In the genomic region with DNA sequence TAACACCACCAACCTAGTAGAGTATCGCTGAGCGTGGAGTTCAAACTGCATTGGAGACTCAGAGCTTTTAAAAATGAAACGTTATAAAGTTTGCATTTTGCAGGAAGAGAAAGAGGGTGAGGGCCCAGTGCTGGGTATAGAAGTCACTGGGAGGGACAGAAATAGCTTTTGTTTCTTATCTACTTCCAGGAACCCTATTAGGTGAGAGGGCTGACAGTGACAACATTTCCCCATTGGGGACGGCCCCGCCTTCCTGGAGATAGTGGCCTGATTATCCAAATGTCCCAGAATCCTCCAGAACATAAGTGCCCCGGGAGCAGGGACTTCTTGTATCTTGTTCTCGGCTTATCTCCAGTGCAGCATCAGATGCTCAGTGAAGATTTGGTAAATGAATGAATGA, we compare ENCODE assay signal across 21 cellular contexts.
"Had no signal": no experiment of that assay in that cellular context is flagged by ENCODE, and none has a peak within 500 bp of the region (broad histone marks: within the 10 kb centered on the region; RNA-seq: fewer than 3 reads in every experiment).

No MANE protein-coding gene starts in this region.

- H3K27me3 ChIP-seq: breast epithelium, upper lobe of left lung had no signal

- H3K27ac ChIP-seq: breast epithelium, coronary artery, epithelial cell of prostate, hepatocyte, SK-N-MC, spleen, thoracic aorta, upper lobe of left lung, WERI-Rb-1 had no signal

- H2AFZ ChIP-seq: hepatocyte had no signal

- H3K79me2 ChIP-seq: hepatocyte had no signal

- H3K4me3 Mint-ChIP-seq: activated CD4-positive, alpha-beta T cell treated with anti-CD3 and anti-CD28 coated beads, Interleukin-2, amount 10 ng/mL, durations not matched to agents 7 days and 5 days; activated CD8-positive, alpha-beta T cell treated with anti-CD3 and anti-CD28 coated beads for 36 hours; activated naive CD8-positive, alpha-beta T cell treated with anti-CD3 and anti-CD28 coated beads for 36 hours; memory B cell had no signal

- H3K27ac Mint-ChIP-seq: activated CD4-positive, alpha-beta T cell treated with anti-CD3 and anti-CD28 coated beads, Interleukin-2, amount 10 ng/mL, durations not matched to agents 7 days and 5 days; activated CD8-positive, alpha-beta T cell treated with anti-CD3 and anti-CD28 coated beads for 36 hours; activated naive CD8-positive, alpha-beta T cell treated with anti-CD3 and anti-CD28 coated beads for 36 hours; memory B cell had no signal

- ATAC-seq: activated CD8-positive, alpha-beta T cell treated with anti-CD3 and anti-CD28 coated beads for 36 hours; mucosa of descending colon had no signal

- H3K4me3 ChIP-seq: breast epithelium, coronary artery, hepatocyte, mucosa of descending colon, SK-N-MC, spleen, thoracic aorta, upper lobe of left lung had no signal

- FAIRE-seq: astrocyte had no signal

- H3K36me3 Mint-ChIP-seq: activated naive CD8-positive, alpha-beta T cell treated with anti-CD3 and anti-CD28 coated beads for 36 hours; memory B cell had no signal

- H3K4me1 ChIP-seq: breast epithelium, spleen, upper lobe of left lung had no signal

- H3K4me1 Mint-ChIP-seq: activated CD4-positive, alpha-beta T cell treated with anti-CD3 and anti-CD28 coated beads, Interleukin-2, amount 10 ng/mL, durations not matched to agents 7 days and 5 days; activated naive CD8-positive, alpha-beta T cell treated with anti-CD3 and anti-CD28 coated beads for 36 hours; memory B cell had no signal

- H3K4me2 ChIP-seq: hepatocyte had no signal

- H3K36me3 ChIP-seq: breast epithelium, spleen, thoracic aorta, upper lobe of left lung, WERI-Rb-1 had no signal

- H3K9me3 ChIP-seq: breast epithelium, mucosa of descending colon, spleen, thoracic aorta, upper lobe of left lung had no signal

- H3K9me3 Mint-ChIP-seq: activated CD4-positive, alpha-beta T cell treated with anti-CD3 and anti-CD28 coated beads, Interleukin-2, amount 10 ng/mL, durations not matched to agents 7 days and 5 days; activated CD8-positive, alpha-beta T cell treated with anti-CD3 and anti-CD28 coated beads for 36 hours; activated naive CD8-positive, alpha-beta T cell treated with anti-CD3 and anti-CD28 coated beads for 36 hours; memory B cell had no signal

- DNase-seq: activated CD4-positive, alpha-beta T cell treated with anti-CD3 and anti-CD28 coated beads, Interleukin-2, amount 10 ng/mL, durations not matched to agents 7 days and 5 days; activated CD4-positive, CD25-positive, alpha-beta regulatory T cell treated with anti-CD3 and anti-CD28 coated beads, Interleukin-2, amount 50 U/mL, for 72 hours; activated CD8-positive, alpha-beta T cell treated with anti-CD3 and anti-CD28 coated beads for 36 hours; activated naive CD4-positive, alpha-beta T cell treated with Interleukin-2 at 50 U/mL for 16 hours; activated naive CD8-positive, alpha-beta T cell treated with anti-CD3 and anti-CD28 coated beads for 36 hours; activated T-cell treated with anti-CD3 and anti-CD28 coated beads, Interleukin-2, amount 50 U/mL, for 1 hour; mucosa of descending colon; nucleus accumbens; stimulated activated CD4-positive, alpha-beta T cell treated with anti-CD3 and anti-CD28 coated beads, Interleukin-4, amount 100 ng/mL, for 1 hour; stimulated activated naive CD4-positive, alpha-beta T cell; WERI-Rb-1 had no signal
